8 cellular contexts compared by ENCODE assay signal in genomic region chr6:17600527-17601388, GRCh38. TPM values are rescaled to one million over a fixed set of nuclear protein-coding genes. Genes with fewer than 3 reads are reported as not detected.
A peak's percentile ranks its signal among the peaks of the same experiment; 100 is the strongest.
DNase-seq lines count a peak whose midpoint lies in the region; ATAC-seq and TF ChIP-seq lines count a peak whose summit lies in the region.

No MANE protein-coding gene starts in this region.

- H3K9me3 Mint-ChIP-seq in neural crest cell, result no peaks in the 10 kb centered on the region

- H3K9me2 ChIP-seq in OCI-LY7 (ENCODE audit: insufficient read depth, low read length), result no peaks in the 10 kb centered on the region

- H2AFZ ChIP-seq in OCI-LY7 (ENCODE audit: low read length), result peak overlapping the region; percentile 80

- DNase-seq in AG09309 (ENCODE audit: low read depth) (no peak), OCI-LY7 (ENCODE audit: low spot score) (peak; percentile 72), foreskin fibroblast (peak in 1 of 2 donors; percentile 59), neural crest cell (ENCODE audit: low read depth, low spot score) (peak; percentile 18), upper lobe of right lung (peak; percentile 85)
- DNase-seq in activated effector memory CD4-positive, alpha-beta T cell treated with Interleukin-2 at 50 U/mL for 16 hours, result peak; percentile 36

- intact Hi-C loops in OCI-LY7 (cut with micrococcal nuclease; ENCODE audit: unreplicated experiment), result loop anchor here (1.0 to 2.0 kb wide), 2 partner anchors 106 to 554 kb away; partner anchors contain the start of genes KDM1B, NUP153 and TPMT
- intact Hi-C loops in upper lobe of right lung (cut with DNase I), result no loop called here

- peak overlapping the region; percentile 100 for H3K4me2 ChIP-seq in OCI-LY7 (ENCODE audit: low read length)

- no peaks in the 10 kb centered on the region; the same call in 1 of the 2 replicates for H4K20me1 ChIP-seq in OCI-LY7 (ENCODE audit: insufficient read depth, low read length)

- H3K27ac Mint-ChIP-seq in neural crest cell (ENCODE audit: unreplicated experiment), result no peak overlapping the region

- H3K9me3 ChIP-seq in OCI-LY7 (ENCODE audit: low read length) (no peaks in the 10 kb centered on the region), upper lobe of right lung (no peaks in the 10 kb centered on the region)

- H3K27me3 ChIP-seq in upper lobe of right lung, result no peaks in the 10 kb centered on the region

- BruUV-seq in OCI-LY7 (replicated peaks; lab: Mats Ljungman, UMichigan), result no TSS peak

- ATAC-seq in GM18873 (IDR thresholded peaks at IDR 0.05; ENCODE audit: low FRiP score, unreplicated experiment) (peak; percentile 38), HG03095 (IDR thresholded peaks at IDR 0.05; ENCODE audit: unreplicated experiment) (peak; percentile 56), upper lobe of right lung (peak; percentile 72)

- H3K36me3 ChIP-seq in OCI-LY7 (ENCODE audit: insufficient read depth, low read length), result peaks cover 21% of the 10 kb centered on the region
- peaks cover 23% of the 10 kb centered on the region for H3K36me3 ChIP-seq in upper lobe of right lung

- H3K27ac ChIP-seq in OCI-LY7 (ENCODE audit: low read depth, low read length, poor library complexity, severe bottlenecking) (peak overlapping the region; percentile 65), upper lobe of right lung (peak overlapping the region; percentile 95)

- TF ChIP-seq CTCF in AG09309 (IDR thresholded peaks at IDR 0.05; ENCODE audit: control insufficient read depth, insufficient read depth, low read depth, low read length, missing control alignments) (no peak), OCI-LY7 (conservative IDR thresholded peaks at IDR 0.05; ENCODE audit: low read length) (no peak), foreskin fibroblast (IDR thresholded peaks at IDR 0.05; ENCODE audit: low read depth, low read length) (no peak), neural crest cell (conservative IDR thresholded peaks at IDR 0.05) (no peak), upper lobe of right lung (IDR thresholded peaks at IDR 0.05) (no peak)

- CTCF ChIA-PET in OCI-LY7 (lab: Charles Lee; ENCODE audit: unreplicated experiment), result interaction anchor here (0.5 to 0.6 kb wide), 2 partner anchors 123 to 1089 kb away, joined by 3 to 4 read pairs; no protein-coding TSS in a partner anchor

- POLR2A ChIA-PET in OCI-LY7 (lab: Charles Lee), result interaction anchor here (0.5 to 4.0 kb wide), 8 partner anchors 8 to 232 kb away, joined by 3 to 28 read pairs (median 6); partner anchors contain the start of gene NUP153

- peak overlapping the region; percentile 86 for H3K4me3 Mint-ChIP-seq in neural crest cell

- no peaks in the 10 kb centered on the region for H3K36me3 Mint-ChIP-seq in neural crest cell (ENCODE audit: low read depth)

- H3K4me1 Mint-ChIP-seq in neural crest cell, result peaks cover 10% of the 10 kb centered on the region

- H3K4me1 ChIP-seq in OCI-LY7 (ENCODE audit: insufficient read depth, low read length, poor library complexity, severe bottlenecking) (peaks cover 24% of the 10 kb centered on the region), upper lobe of right lung (peaks cover 7% of the 10 kb centered on the region)

- H3K4me3 ChIP-seq in AG09309 (ENCODE audit: control insufficient read depth, low read depth, low read length) (peak overlapping the region; percentile 83), OCI-LY7 (ENCODE audit: low read depth, low read length, poor library complexity, severe bottlenecking) (peak overlapping the region; percentile 81), foreskin fibroblast (ENCODE audit: low read depth in 1 of 2, low read length in 2 of 2) (peak overlapping the region; percentile 57 to 73), upper lobe of right lung (peak overlapping the region; percentile 87)

- H3K79me2 ChIP-seq in OCI-LY7 (ENCODE audit: insufficient read depth, low read depth, low read length), result peaks cover 20% of the 10 kb centered on the region; the same call in 1 of the 2 replicates

- no peaks in the 10 kb centered on the region for H3K27me3 Mint-ChIP-seq in neural crest cell (ENCODE audit: low read depth)

RNA-seq across cellular contexts. Expression of gene FAM8A1, which starts 0.7 kb away (rescaled TPM):
- 6.5 and 7.1 TPM in 2 replicates for total RNA-seq in OCI-LY7 (2014; rRNA removed; shearing (Covaris generic))
- total RNA-seq in OCI-LY7 (2022), result 11.8 and 12.4 TPM in 2 replicates
- 17.5 and 17.7 TPM in 2 replicates for total RNA-seq in neural crest cell
- 30.9 TPM for total RNA-seq in upper lobe of right lung
